ENCODE assay signal across 8 cellular contexts in the genomic region with DNA sequence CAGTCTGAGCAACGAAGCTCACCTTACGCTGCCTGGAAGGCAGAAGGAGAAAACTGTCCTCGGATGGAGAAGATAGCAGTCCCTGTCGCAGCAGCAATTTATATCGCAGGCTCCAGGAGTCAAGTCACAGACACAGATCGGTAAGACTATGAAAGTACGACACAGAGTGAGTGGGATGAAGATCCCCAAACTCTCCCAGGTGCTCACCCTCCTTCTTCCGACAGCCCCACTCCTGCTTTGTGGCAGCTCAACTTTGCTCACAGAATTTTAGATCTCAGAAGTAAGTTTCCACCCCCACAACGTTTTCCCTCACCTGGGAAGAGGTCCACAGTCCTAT. TPM values are rescaled to one million over a fixed set of nuclear protein-coding genes. Genes with fewer than 3 reads are reported as not detected.
A peak's percentile ranks its signal among the peaks of the same experiment; 100 is the strongest.
DNase-seq lines count a peak whose midpoint lies in the region; ATAC-seq, FAIRE-seq and TF ChIP-seq lines count a peak whose summit lies in the region.

No MANE protein-coding gene starts in this region.

- DNase-seq in left ventricle myocardium inferior (no peak), Right ventricle myocardium inferior (ENCODE audit: missing footprints) (no peak), spleen (no peak), HTR-8/SVneo (ENCODE audit: insufficient read length, low spot score) (no peak), nucleus accumbens (lab: John Stamatoyannopoulos, UW) (no peak)
- DNase-seq in activated T-helper 1 cell treated with anti-CD3 and anti-CD28 coated beads, Interleukin-12 subunit alpha, Interleukin-12 subunit beta, Interleukin-2, Interleukin-4 antibody, amounts not matched to agents 30 ng/mL and 10 ng/mL and 1 ng/mL, durations not matched to agents 14 hours and 24 hours and 36 hours (ENCODE audit: low spot score), result no peak
- no peak for DNase-seq in activated CD4-positive, CD25-positive, alpha-beta regulatory T cell (lab: John Stamatoyannopoulos, UW)

- no peak for TF ChIP-seq CTCF in left ventricle myocardium inferior (IDR thresholded peaks at IDR 0.05; ENCODE audit: borderline replicate concordance)
- TF ChIP-seq CTCF in spleen (IDR thresholded peaks at IDR 0.05 in 8 of 11, conservative IDR thresholded peaks at IDR 0.05 in 3 of 11), result no peak

- peak overlapping the region; percentile 90 for H3K9ac ChIP-seq in iPS-15b (ENCODE audit: low read depth, low read length)

- ATAC-seq in Right ventricle myocardium inferior, result no peak

- H3K4me1 Mint-ChIP-seq in activated T-helper 1 cell treated with anti-CD3 and anti-CD28 coated beads, Interleukin-12 subunit alpha, Interleukin-12 subunit beta, Interleukin-2, Interleukin-4 antibody, amounts not matched to agents 30 ng/mL and 10 ng/mL and 1 ng/mL, durations not matched to agents 14 hours and 24 hours and 36 hours (ENCODE audit: low read depth), result peaks cover 54% of the 10 kb centered on the region

- peak overlapping the region; percentile 98 for H3K4me3 Mint-ChIP-seq in activated T-helper 1 cell treated with anti-CD3 and anti-CD28 coated beads, Interleukin-12 subunit alpha, Interleukin-12 subunit beta, Interleukin-2, Interleukin-4 antibody, amounts not matched to agents 30 ng/mL and 10 ng/mL and 1 ng/mL, durations not matched to agents 14 hours and 24 hours and 36 hours

- 4 to 7% (median 5%) methylated on average over 9 of the region's 9 CpGs for WGBS in spleen, 5 donors

- H3K27ac Mint-ChIP-seq in activated T-helper 1 cell treated with anti-CD3 and anti-CD28 coated beads, Interleukin-12 subunit alpha, Interleukin-12 subunit beta, Interleukin-2, Interleukin-4 antibody, amounts not matched to agents 30 ng/mL and 10 ng/mL and 1 ng/mL, durations not matched to agents 14 hours and 24 hours and 36 hours, result peak overlapping the region; percentile 95

- H3K36me3 ChIP-seq in left ventricle myocardium inferior (peaks cover 37% of the 10 kb centered on the region), iPS-15b (ENCODE audit: control insufficient read depth, insufficient read depth, low read length) (peaks cover 4% of the 10 kb centered on the region), spleen (peaks cover 0 to 43% (median 19%) of the 10 kb centered on the region in 6 donors)

- H3K4me1 ChIP-seq in left ventricle myocardium inferior (peaks cover 26% of the 10 kb centered on the region), iPS-15b (ENCODE audit: control insufficient read depth, insufficient read depth, low read length) (no peaks in the 10 kb centered on the region), spleen (peaks cover 8 to 72% (median 46%) of the 10 kb centered on the region in 6 donors)

- intact Hi-C loops in left ventricle myocardium inferior (cut with micrococcal nuclease), result no loop called here
- intact Hi-C loops in Right ventricle myocardium inferior (cut with DNase I), result loop anchor here (5.0 kb wide), 1 partner anchor 169 kb away; no protein-coding TSS in a partner anchor
- intact Hi-C loops in activated T-helper 1 cell treated with anti-CD3 and anti-CD28 coated beads, Interleukin-12 subunit alpha, Interleukin-12 subunit beta, Interleukin-2, Interleukin-4 antibody, amounts not matched to agents 30 ng/mL and 10 ng/mL and 1 ng/mL, durations not matched to agents 14 hours and 24 hours and 36 hours (cut with micrococcal nuclease), result loop anchor here (1.0 to 5.0 kb wide), 3 partner anchors 350 to 1146 kb away; partner anchors contain the start of genes CCNJ, HELLS and ZNF518A
- intact Hi-C loops in spleen (cut with DNase I; ENCODE audit: low total_unique reads), result loop anchor here (5.0 kb wide), 1 partner anchor 149 kb away; no protein-coding TSS in a partner anchor

- H3K4me3 ChIP-seq in left ventricle myocardium inferior (peak overlapping the region; percentile 85), iPS-15b (ENCODE audit: low read depth, low read length) (peak overlapping the region; percentile 99), spleen (peak overlapping the region; percentile 70 to 93 (median 86))

- H3K9me3 Mint-ChIP-seq in activated T-helper 1 cell treated with anti-CD3 and anti-CD28 coated beads, Interleukin-12 subunit alpha, Interleukin-12 subunit beta, Interleukin-2, Interleukin-4 antibody, amounts not matched to agents 30 ng/mL and 10 ng/mL and 1 ng/mL, durations not matched to agents 14 hours and 24 hours and 36 hours, result peaks cover 7% of the 10 kb centered on the region

- no peaks in the 10 kb centered on the region for H3K27me3 ChIP-seq in left ventricle myocardium inferior (ENCODE audit: low read depth)
- H3K27me3 ChIP-seq in iPS-15b (ENCODE audit: control insufficient read depth, insufficient read depth, low read length), result no peaks in the 10 kb centered on the region
- no peaks in the 10 kb centered on the region for H3K27me3 ChIP-seq in spleen (replicated peaks in 1 of 7)

- no peaks in the 10 kb centered on the region for H3K9me3 ChIP-seq in left ventricle myocardium inferior (replicated peaks)
- no peaks in the 10 kb centered on the region for H3K9me3 ChIP-seq in iPS-15b (ENCODE audit: control insufficient read depth, insufficient read depth, low read length)
- H3K9me3 ChIP-seq in spleen, result peaks cover 0 to under 1% (median 0%) of the 10 kb centered on the region in 8 donors

- no peak for FAIRE-seq in HTR-8/SVneo (lab: Jason Lieb, UNC)

- peak overlapping the region; percentile 81 for H3K27ac ChIP-seq in left ventricle myocardium inferior (replicated peaks)
- H3K27ac ChIP-seq in spleen, result peak overlapping the region; percentile 58 to 89 (median 82)

- H3K36me3 Mint-ChIP-seq in activated T-helper 1 cell treated with anti-CD3 and anti-CD28 coated beads, Interleukin-12 subunit alpha, Interleukin-12 subunit beta, Interleukin-2, Interleukin-4 antibody, amounts not matched to agents 30 ng/mL and 10 ng/mL and 1 ng/mL, durations not matched to agents 14 hours and 24 hours and 36 hours (ENCODE audit: low read depth), result peaks cover 50% of the 10 kb centered on the region

- no peaks in the 10 kb centered on the region for H3K27me3 Mint-ChIP-seq in activated T-helper 1 cell treated with anti-CD3 and anti-CD28 coated beads, Interleukin-12 subunit alpha, Interleukin-12 subunit beta, Interleukin-2, Interleukin-4 antibody, amounts not matched to agents 30 ng/mL and 10 ng/mL and 1 ng/mL, durations not matched to agents 14 hours and 24 hours and 36 hours (ENCODE audit: insufficient read depth)

- no peak for TF ChIP-seq POLR2A in spleen (IDR thresholded peaks at IDR 0.05)

RNA-seq across cellular contexts. Expression of gene TCTN3, which starts 0.4 kb away (rescaled TPM):
- total RNA-seq in left ventricle myocardium inferior (11.6 TPM), Right ventricle myocardium inferior (9.7 TPM), spleen (10 to 100 TPM; 21.4 to 25.7 (median 24.9) TPM)
- total RNA-seq in activated T-helper 1 cell treated with anti-CD3 and anti-CD28 coated beads, Interleukin-12 subunit alpha, Interleukin-12 subunit beta, Interleukin-2, Interleukin-4 antibody, amounts not matched to agents 30 ng/mL and 10 ng/mL and 1 ng/mL, durations not matched to agents 14 hours and 24 hours and 36 hours, result 56.3 and 58.0 TPM in 2 replicates
- polyA plus RNA-seq in spleen, result 10 to 100 TPM; 10.9 to 14.5 (median 12.3) TPM

RNA-seq across cellular contexts. Expression of gene ALDH18A1, which starts 36.8 kb away (rescaled TPM):
- total RNA-seq in left ventricle myocardium inferior, result 11.1 TPM
- 11.8 TPM for total RNA-seq in Right ventricle myocardium inferior
- total RNA-seq in activated T-helper 1 cell treated with anti-CD3 and anti-CD28 coated beads, Interleukin-12 subunit alpha, Interleukin-12 subunit beta, Interleukin-2, Interleukin-4 antibody, amounts not matched to agents 30 ng/mL and 10 ng/mL and 1 ng/mL, durations not matched to agents 14 hours and 24 hours and 36 hours, result 122 and 127 TPM in 2 replicates
- total RNA-seq in spleen, result 10 to 100 TPM; 21.1 to 38.8 (median 25.0) TPM
- 10 to 100 TPM; 13.0 to 15.4 (median 14.0) TPM for polyA plus RNA-seq in spleen
